Comparison of ENCODE assay signal across 1 cellular context in genomic region chr15:76337739-76338554, GRCh38.
TF ChIP-seq lines count a peak whose summit lies in the region.

No MANE protein-coding gene starts in this region.

TF ChIP-seq in HepG2, 621 proteins besides CTCF, POLR2A, EP300 and RAD21 (continued from another document and continues in another):
- TF ChIP-seq ZNF670 (CRISPR knock-in tag; IDR thresholded peaks at IDR 0.05; ENCODE audit: borderline replicate concordance) (0 out of 2 replicates have a peak, but pooled peaks have one; percentile 24), ZNF230 (CRISPR knock-in tag; IDR thresholded peaks at IDR 0.05) (peak; percentile 94; the same call in 1 of the 2 replicates), ZBTB2 (CRISPR knock-in tag; IDR thresholded peaks at IDR 0.05; ENCODE audit: low read depth) (no peak), KDM2A (CRISPR knock-in tag; IDR thresholded peaks at IDR 0.05; ENCODE audit: borderline replicate concordance, low read depth) (peak; percentile 48; the same call in 1 of the 2 replicates), EED (CRISPR knock-in tag; IDR thresholded peaks at IDR 0.05) (peak; percentile 87; the same call in 1 of the 2 replicates), ZNF580 (CRISPR knock-in tag; IDR thresholded peaks at IDR 0.05; ENCODE audit: borderline replicate concordance, low read depth) (no peak), NFE2 (CRISPR knock-in tag; IDR thresholded peaks at IDR 0.05) (no peak), DZIP1 (CRISPR knock-in tag; IDR thresholded peaks at IDR 0.05) (0 out of 2 replicates have a peak, but pooled peaks have one; percentile 49), HNF4G (IDR thresholded peaks at IDR 0.05; ENCODE audit: borderline replicate concordance, low read depth, low read length) (no peak), HNF4G (CRISPR knock-in tag; IDR thresholded peaks at IDR 0.05; ENCODE audit: borderline replicate concordance, low read depth) (no peak; the same call in 1 of the 2 replicates), KLF13 (CRISPR knock-in tag; IDR thresholded peaks at IDR 0.05) (no peak), TBL1XR1 (IDR thresholded peaks at IDR 0.05; ENCODE audit: borderline replicate concordance, low read length, partially characterized antibody) (no peak), DPF2 (CRISPR knock-in tag; IDR thresholded peaks at IDR 0.05; ENCODE audit: borderline replicate concordance, low read depth) (no peak), NFYB (CRISPR knock-in tag; IDR thresholded peaks at IDR 0.05) (no peak; the same call in 1 of the 2 replicates), HOXD1 (CRISPR knock-in tag; IDR thresholded peaks at IDR 0.05) (no peak), TRAFD1 (CRISPR knock-in tag; IDR thresholded peaks at IDR 0.05; ENCODE audit: borderline replicate concordance) (no peak), EEA1 (CRISPR knock-in tag; IDR thresholded peaks at IDR 0.05; ENCODE audit: borderline replicate concordance) (peak; percentile 19; the same call in 1 of the 2 replicates), ZBTB3 (CRISPR knock-in tag; IDR thresholded peaks at IDR 0.05; ENCODE audit: borderline replicate concordance, low read depth) (0 out of 2 replicates have a peak, but pooled peaks have one; percentile 8), GTF2F1 (IDR thresholded peaks at IDR 0.05; ENCODE audit: low read length) (no peak), ETV5 (CRISPR knock-in tag; IDR thresholded peaks at IDR 0.05; ENCODE audit: borderline replicate concordance) (no peak), SKIL (CRISPR knock-in tag; IDR thresholded peaks at IDR 0.05; ENCODE audit: borderline replicate concordance) (peak; percentile 35; the same call in 1 of the 2 replicates), ZNF101 (CRISPR knock-in tag; IDR thresholded peaks at IDR 0.05; ENCODE audit: borderline replicate concordance, low read depth) (0 out of 2 replicates have a peak, but pooled peaks have one; percentile 23), ZNF720 (CRISPR knock-in tag; IDR thresholded peaks at IDR 0.05) (no peak), ZNF589 (CRISPR knock-in tag; conservative IDR thresholded peaks at IDR 0.05) (no peak), ZNF615 (CRISPR knock-in tag; IDR thresholded peaks at IDR 0.05; ENCODE audit: borderline replicate concordance) (no peak), PPARG (CRISPR knock-in tag; conservative IDR thresholded peaks at IDR 0.05) (no peak), ZNF224 (CRISPR knock-in tag; IDR thresholded peaks at IDR 0.05) (0 out of 2 replicates have a peak, but pooled peaks have one; percentile 44), ZFAT (CRISPR knock-in tag; conservative IDR thresholded peaks at IDR 0.05) (peak; percentile 79; the same call in 1 of the 2 replicates), TCF12 (IDR thresholded peaks at IDR 0.05) (no peak), TCF12 (CRISPR knock-in tag; IDR thresholded peaks at IDR 0.05) (no peak), REL (CRISPR knock-in tag; conservative IDR thresholded peaks at IDR 0.05) (no peak), FOSL2 (CRISPR knock-in tag; IDR thresholded peaks at IDR 0.05) (no peak), SOX13 (IDR thresholded peaks at IDR 0.05) (no peak), SOX13 (CRISPR knock-in tag; conservative IDR thresholded peaks at IDR 0.05 in 1 of 2, IDR thresholded peaks at IDR 0.05 in 1 of 2) (no peak), TGIF2 (CRISPR knock-in tag; IDR thresholded peaks at IDR 0.05) (peak; percentile 25; the same call in 1 of the 2 replicates), STAT6 (CRISPR knock-in tag; IDR thresholded peaks at IDR 0.05; ENCODE audit: borderline replicate concordance) (no peak), ZNF652 (CRISPR knock-in tag; IDR thresholded peaks at IDR 0.05; ENCODE audit: borderline replicate concordance, low read depth) (no peak), ZBTB26 (CRISPR knock-in tag; IDR thresholded peaks at IDR 0.05; ENCODE audit: borderline replicate concordance) (no peak), SIX1 (CRISPR knock-in tag; IDR thresholded peaks at IDR 0.05; ENCODE audit: borderline replicate concordance) (no peak), ZNF17 (CRISPR knock-in tag; IDR thresholded peaks at IDR 0.05) (no peak), RORA (CRISPR knock-in tag; IDR thresholded peaks at IDR 0.05) (no peak), ZIK1 (CRISPR knock-in tag; IDR thresholded peaks at IDR 0.05; ENCODE audit: borderline replicate concordance, low read depth) (peak; percentile 67; the same call in 1 of the 2 replicates), ZNF597 (CRISPR knock-in tag; IDR thresholded peaks at IDR 0.05) (no peak), LBX2 (CRISPR knock-in tag; IDR thresholded peaks at IDR 0.05; ENCODE audit: borderline replicate concordance) (no peak; the same call in 1 of the 2 replicates), SMYD3 (CRISPR knock-in tag; IDR thresholded peaks at IDR 0.05) (0 out of 2 replicates have a peak, but pooled peaks have one; percentile 45), ZNF382 (CRISPR knock-in tag; IDR thresholded peaks at IDR 0.05; ENCODE audit: borderline replicate concordance) (no peak), ZNF512 (CRISPR knock-in tag; IDR thresholded peaks at IDR 0.05) (no peak), TEAD3 (CRISPR knock-in tag; optimal IDR thresholded peaks at IDR 0.05; ENCODE audit: borderline replicate concordance) (no peak), NFE2L1 (CRISPR knock-in tag; IDR thresholded peaks at IDR 0.05; ENCODE audit: borderline replicate concordance) (no peak), SNAI1 (CRISPR knock-in tag; IDR thresholded peaks at IDR 0.05; ENCODE audit: borderline replicate concordance) (no peak), NCOR1 (IDR thresholded peaks at IDR 0.05; ENCODE audit: borderline replicate concordance, low read length) (no peak), ZNF788 (CRISPR knock-in tag; IDR thresholded peaks at IDR 0.05; ENCODE audit: borderline replicate concordance) (peak; percentile 69; the same call in 1 of the 2 replicates), HOXA9 (CRISPR knock-in tag; IDR thresholded peaks at IDR 0.05; ENCODE audit: borderline replicate concordance) (peak; percentile 42; the same call in 1 of the 2 replicates), ARNT (IDR thresholded peaks at IDR 0.05) (no peak), ZNF768 (CRISPR knock-in tag; IDR thresholded peaks at IDR 0.05) (peak; percentile 52)
